In genomic region chr4:5710065-5710961, GRCh38 we compare ENCODE assay signal across 8 cellular contexts. TPM values are rescaled to one million over a fixed set of nuclear protein-coding genes. Genes with fewer than 3 reads are reported as not detected.
DNase-seq lines count a peak whose midpoint lies in the region; ATAC-seq and TF ChIP-seq lines count a peak whose summit lies in the region.

No MANE protein-coding gene starts in this region.

- H3K4me3 ChIP-seq in NB4 (ENCODE audit: low read depth, low read length) (no peak overlapping the region), lower lobe of right lung (peak overlapping the region; percentile 63), aorta (ENCODE audit: low read length in 2 of 2) (peak overlapping the region; percentile 63 to 88)

- no peaks in the 10 kb centered on the region for H3K36me3 ChIP-seq in lower lobe of right lung
- no peaks in the 10 kb centered on the region for H3K36me3 ChIP-seq in aorta (ENCODE audit: control insufficient read depth in 1 of 2, insufficient read depth in 2 of 2, low read length in 1 of 2)

- H3K27ac ChIP-seq in lower lobe of right lung (peak overlapping the region; percentile 43), aorta (ENCODE audit: low read depth in 1 of 2, low read length in 2 of 2) (peak overlapping the region; percentile 63 to 82)

- ATAC-seq in lower lobe of right lung: peak; percentile 15 to 20
- peak; percentile 40 for ATAC-seq in aorta (ENCODE audit: low FRiP score)
- no peak for ATAC-seq in GM18502 (IDR thresholded peaks at IDR 0.05; ENCODE audit: poor library complexity, unreplicated experiment)

- 19% methylated on average over 13 of the region's 13 CpGs for WGBS in aorta, 2 donors

- H3K9me3 ChIP-seq in lower lobe of right lung (peaks cover 4% of the 10 kb centered on the region), aorta (ENCODE audit: control insufficient read depth, low read length) (no peaks in the 10 kb centered on the region)

- peaks cover 36% of the 10 kb centered on the region for H3K4me1 ChIP-seq in lower lobe of right lung
- H3K4me1 ChIP-seq in aorta (ENCODE audit: control insufficient read depth in 1 of 2, insufficient read depth in 2 of 2, low read length in 2 of 2): peaks cover 4 to 6% of the 10 kb centered on the region in 2 donors

- DNase-seq in DMS53 treated with DMSO at 0.1 percent for 48 hours (lab: John Stamatoyannopoulos, UW; ENCODE audit: unreplicated experiment): peak; percentile 80
- DNase-seq in NB4 (ENCODE audit: low read depth): no peak
- DNase-seq in dedifferentiated amniotic fluid mesenchymal stem cell (ENCODE audit: extremely low spot score): peak; percentile 26
- DNase-seq in lower lobe of right lung: no peak
- DNase-seq in aorta: no peak
- no peak for DNase-seq in NCI-H2081 (lab: John Stamatoyannopoulos, UW)
- no peak for DNase-seq in NCI-H526 treated with DMSO at 0.1 percent for 48 hours (lab: John Stamatoyannopoulos, UW)

- intact Hi-C loops in lower lobe of right lung (cut with DNase I): no loop called here
- intact Hi-C loops in aorta (cut with DNase I): loop anchor here (5.0 kb wide), 2 partner anchors 37 to 77 kb away; no protein-coding TSS in a partner anchor

- H3K27me3 ChIP-seq in lower lobe of right lung (ENCODE audit: low read depth): peaks cover 21% of the 10 kb centered on the region
- H3K27me3 ChIP-seq in aorta (ENCODE audit: control insufficient read depth in 1 of 2, insufficient read depth in 2 of 2, low read length in 1 of 2): no peaks in the 10 kb centered on the region

- TF ChIP-seq CTCF in NB4 (IDR thresholded peaks at IDR 0.05; ENCODE audit: low read depth, low read length) (peak; percentile 9), lower lobe of right lung (IDR thresholded peaks at IDR 0.05) (peak; percentile 18)

- TF ChIP-seq POLR2A in NB4 (IDR thresholded peaks at IDR 0.05; ENCODE audit: extremely low read depth, insufficient read length): no peak

RNA-seq across cellular contexts. Expression of gene EVC, which starts 0.7 kb away (rescaled TPM):
- total RNA-seq in lower lobe of right lung (24.3 TPM), aorta (10 to 100 TPM; 33.3 to 58.2 TPM)
- polyA plus RNA-seq in aorta: 10 to 100 TPM in 1 of 2 donors, 1 to 10 TPM in 1; 9.3 to 16.6 TPM

RNA-seq across cellular contexts. Expression of gene EVC2, which starts 2.0 kb away (rescaled TPM):
- 4.9 TPM for total RNA-seq in lower lobe of right lung
- 10 to 100 TPM; 12.2 to 16.0 TPM for total RNA-seq in aorta
- polyA plus RNA-seq in aorta: 1 to 10 TPM; 2.1 to 5.9 TPM

Comparison
In these comparisons a context has a peak if more than half of its experiments do, and no peak if none do; other contexts are left out.
1. DNase-seq: peak in DMS53 treated with DMSO at 0.1 percent for 48 hours (single experiment) and dedifferentiated amniotic fluid mesenchymal stem cell (single experiment); none in NB4 (single experiment), lower lobe of right lung (single experiment), aorta (0 of 2), NCI-H2081 (0 of 2) and NCI-H526 treated with DMSO at 0.1 percent for 48 hours (single experiment).